In genomic region chr16:29743827-29744531, GRCh38 we compare ENCODE assay signal across 13 cellular contexts. TPM values are rescaled to one million over a fixed set of nuclear protein-coding genes. Genes with fewer than 3 reads are reported as not detected.
DNase-seq lines count a peak whose midpoint lies in the region; ATAC-seq and TF ChIP-seq lines count a peak whose summit lies in the region.
"Had no signal": no experiment of that assay in that cellular context is flagged by ENCODE, and none has a peak within 500 bp of the region (broad histone marks: within the 10 kb centered on the region; RNA-seq: fewer than 3 reads in every experiment).

No MANE protein-coding gene starts in this region.

- DNase-seq in activated CD4-positive, alpha-beta memory T cell treated with anti-CD3 and anti-CD28 coated beads for 36 hours = peak; percentile 59
- peak; percentile 55 for DNase-seq in central memory CD4-positive, alpha-beta T cell
- peak; percentile 37 for DNase-seq in stimulated activated CD4-positive, alpha-beta T cell treated with anti-CD3 and anti-CD28 coated beads, Interleukin-4, amount 100 ng/mL, for 24 hours
- DNase-seq in vagina (ENCODE audit: extremely low spot score in 2 of 2) = no peak
- no peak for DNase-seq in islet precursor cell
- DNase-seq in COR-L47 (lab: John Stamatoyannopoulos, UW) = no peak
- DNase-seq: NCI-H1417 treated with DMSO at 0.1 percent for 48 hours had no signal

- peak overlapping the region; percentile 97 for H3K4me3 Mint-ChIP-seq in activated CD4-positive, alpha-beta memory T cell treated with anti-CD3 and anti-CD28 coated beads for 36 hours
- H3K4me3 Mint-ChIP-seq: neural progenitor cell, type B pancreatic cell had no signal

- H3K4me1 Mint-ChIP-seq in activated CD4-positive, alpha-beta memory T cell treated with anti-CD3 and anti-CD28 coated beads for 36 hours (ENCODE audit: low read depth) = peaks cover 76% of the 10 kb centered on the region

- H3K27ac Mint-ChIP-seq in activated CD4-positive, alpha-beta memory T cell treated with anti-CD3 and anti-CD28 coated beads for 36 hours = peak overlapping the region; percentile 82
- H3K27ac Mint-ChIP-seq: neural progenitor cell, type B pancreatic cell had no signal

- H3K4me1 ChIP-seq in DOHH2 (ENCODE audit: control insufficient read depth, low read length) (peaks cover 43% of the 10 kb centered on the region), vagina (no peaks in the 10 kb centered on the region)
- H3K4me1 ChIP-seq: neural progenitor cell had no signal

- no peak overlapping the region for H3K27ac ChIP-seq in DOHH2 (ENCODE audit: low read depth, low read length)
- no peak overlapping the region for H3K27ac ChIP-seq in vagina
- H3K27ac ChIP-seq: epithelial cell of prostate, neural progenitor cell had no signal

- H3K36me3 ChIP-seq in DOHH2 (ENCODE audit: control insufficient read depth, low read length) (peaks cover 14% of the 10 kb centered on the region; the same call in 1 of the 2 replicates), vagina (no peaks in the 10 kb centered on the region)
- H3K36me3 ChIP-seq: neural progenitor cell had no signal

- no peak for ATAC-seq in GM21528 (IDR thresholded peaks at IDR 0.05; ENCODE audit: low FRiP score, unreplicated experiment)

- H4K20me1 ChIP-seq in DOHH2 (ENCODE audit: control insufficient read depth, insufficient read depth, low read depth, low read length) = no peaks in the 10 kb centered on the region

- TF ChIP-seq CTCF in DOHH2 (IDR thresholded peaks at IDR 0.05; ENCODE audit: low read depth, low read length, poor library complexity, severe bottlenecking) (no peak), vagina (IDR thresholded peaks at IDR 0.05) (no peak)

- no peaks in the 10 kb centered on the region for H3K9me3 Mint-ChIP-seq in activated CD4-positive, alpha-beta memory T cell treated with anti-CD3 and anti-CD28 coated beads for 36 hours
- H3K9me3 Mint-ChIP-seq: neural progenitor cell, type B pancreatic cell had no signal

- H3K27me3 ChIP-seq in DOHH2 (ENCODE audit: control insufficient read depth, low read length) (no peaks in the 10 kb centered on the region), vagina (no peaks in the 10 kb centered on the region)
- H3K27me3 ChIP-seq: neural progenitor cell had no signal

- POLR2A ChIA-PET in activated CD4-positive, alpha-beta memory T cell treated with anti-CD3 and anti-CD28 coated beads for 36 hours (lab: Charles Lee) = interaction anchor here (0.8 to 3.5 kb wide), 6 partner anchors 10 to 78 kb away, joined by 3 to 17 read pairs (median 5); partner anchors contain the start of genes KIF22 and PRRT2

- intact Hi-C loops in activated CD4-positive, alpha-beta memory T cell treated with anti-CD3 and anti-CD28 coated beads for 36 hours (cut with micrococcal nuclease) = loop anchor here (2.0 kb wide), 1 partner anchor 47 kb away; the partner anchor contains the start of gene KIF22
- intact Hi-C loops in vagina (cut with DNase I) = no loop called here

- H3K4me3 ChIP-seq in DOHH2 (ENCODE audit: low read length) = no peak overlapping the region
- no peak overlapping the region for H3K4me3 ChIP-seq in vagina
- H3K4me3 ChIP-seq: neural progenitor cell had no signal

- H3K27me3 Mint-ChIP-seq in activated CD4-positive, alpha-beta memory T cell treated with anti-CD3 and anti-CD28 coated beads for 36 hours = no peaks in the 10 kb centered on the region

- peaks cover 32% of the 10 kb centered on the region for H3K36me3 Mint-ChIP-seq in activated CD4-positive, alpha-beta memory T cell treated with anti-CD3 and anti-CD28 coated beads for 36 hours
- H3K36me3 Mint-ChIP-seq: neural progenitor cell, type B pancreatic cell had no signal

- H3K79me2 ChIP-seq in DOHH2 (ENCODE audit: control insufficient read depth, low read length) = peaks cover 19% of the 10 kb centered on the region

- H3K9me2 ChIP-seq in DOHH2 (replicated peaks; ENCODE audit: control insufficient read depth, low read length) = no peaks in the 10 kb centered on the region

- H3F3A ChIP-seq in DOHH2 (ENCODE audit: control insufficient read depth, insufficient read depth) = 0 out of 2 replicates have a peak, but pooled peaks cover 2% of the 10 kb centered on the region

- H3K4me2 ChIP-seq in DOHH2 (ENCODE audit: low read length) = peak overlapping the region; percentile 96; the same call in 1 of the 2 replicates
- H3K4me2 ChIP-seq: neural progenitor cell had no signal

- H3K9me3 ChIP-seq in DOHH2 (ENCODE audit: control insufficient read depth, insufficient read depth, low read length) = no peaks in the 10 kb centered on the region
- no peaks in the 10 kb centered on the region for H3K9me3 ChIP-seq in vagina

- TF ChIP-seq POLR2A in vagina (IDR thresholded peaks at IDR 0.05) = no peak

- CTCF ChIA-PET in activated CD4-positive, alpha-beta memory T cell treated with anti-CD3 and anti-CD28 coated beads for 36 hours (lab: Charles Lee) = interaction anchor here (0.9 to 3.1 kb wide), 6 partner anchors 10 to 46 kb away, joined by 3 to 21 read pairs (median 5); partner anchors contain the start of gene KIF22

RNA-seq across cellular contexts. Expression of gene C16orf54, which starts 1.8 kb away (rescaled TPM):
- 10 to 100 TPM; 25.2 to 26.2 TPM for total RNA-seq in activated CD4-positive, alpha-beta memory T cell treated with anti-CD3 and anti-CD28 coated beads for 36 hours
- total RNA-seq in vagina = 3.2 TPM

RNA-seq across cellular contexts. Expression of gene ZG16, which starts 34.1 kb away (rescaled TPM):
- total RNA-seq in activated CD4-positive, alpha-beta memory T cell treated with anti-CD3 and anti-CD28 coated beads for 36 hours = not detected
- total RNA-seq in vagina = not detected
- total RNA-seq: T-helper 2 cell treated with Interferon-gamma antibody and Interleukin-4, amounts not matched to agents 100 ng/mL and 5 ng/mL, for 36 hours had no signal

RNA-seq across cellular contexts. Expression of gene KIF22, which starts 46.6 kb away (rescaled TPM):
- 100 to 1,000 TPM; 174 to 180 TPM for total RNA-seq in activated CD4-positive, alpha-beta memory T cell treated with anti-CD3 and anti-CD28 coated beads for 36 hours
- 18.9 TPM for total RNA-seq in vagina

Comparison
In these comparisons a context has a peak if more than half of its experiments do, and no peak if none do; other contexts are left out.
1. DNase-seq: peak in activated CD4-positive, alpha-beta memory T cell treated with anti-CD3 and anti-CD28 coated beads for 36 hours (single experiment), central memory CD4-positive, alpha-beta T cell (single experiment) and stimulated activated CD4-positive, alpha-beta T cell treated with anti-CD3 and anti-CD28 coated beads, Interleukin-4, amount 100 ng/mL, for 24 hours (single experiment); none in vagina (0 of 2), islet precursor cell (single experiment) and COR-L47 (single experiment).